Comparison of ENCODE assay signal across 15 cellular contexts in genomic region chr12:19525236-19525635, GRCh38.
"Had no signal": no experiment of that assay in that cellular context is flagged by ENCODE, and none has a peak within 500 bp of the region (broad histone marks: within the 10 kb centered on the region; RNA-seq: fewer than 3 reads in every experiment).

No MANE protein-coding gene starts in this region.

- H3K36me3 ChIP-seq: adrenal gland had no signal

- H3K27ac Mint-ChIP-seq: activated CD4-positive, alpha-beta T cell treated with anti-CD3 and anti-CD28 coated beads, Interleukin-2, amount 10 ng/mL, durations not matched to agents 24 days and 14 days; T-cell had no signal

- ATAC-seq: body of pancreas, esophagus mucosa, left colon, right cardiac atrium, T-cell had no signal

- H3K4me3 ChIP-seq: adrenal gland, body of pancreas, lung, upper lobe of left lung had no signal

- H3K27me3 ChIP-seq: adrenal gland, body of pancreas, upper lobe of left lung had no signal

- H3K27ac ChIP-seq: adrenal gland, body of pancreas, upper lobe of left lung had no signal

- H3K4me1 ChIP-seq: body of pancreas had no signal

- H3K9me3 ChIP-seq: adrenal gland, body of pancreas, upper lobe of left lung had no signal

- H3K9me3 Mint-ChIP-seq: activated CD4-positive, alpha-beta T cell treated with anti-CD3 and anti-CD28 coated beads, Interleukin-2, amount 10 ng/mL, durations not matched to agents 24 days and 14 days; central memory CD8-positive, alpha-beta T cell; naive B cell; T-cell had no signal

- H3K27me3 Mint-ChIP-seq: activated CD4-positive, alpha-beta T cell treated with anti-CD3 and anti-CD28 coated beads, Interleukin-2, amount 10 ng/mL, durations not matched to agents 24 days and 14 days; central memory CD8-positive, alpha-beta T cell; naive B cell; T-cell had no signal

- H3K4me3 Mint-ChIP-seq: activated CD4-positive, alpha-beta T cell treated with anti-CD3 and anti-CD28 coated beads, Interleukin-2, amount 10 ng/mL, durations not matched to agents 24 days and 14 days; central memory CD8-positive, alpha-beta T cell; naive B cell; T-cell had no signal

- DNase-seq: activated CD4-positive, alpha-beta T cell treated with anti-CD3 and anti-CD28 coated beads, Interleukin-2, amount 10 ng/mL, durations not matched to agents 24 days and 14 days; activated gamma-delta T cell; adrenal gland; body of pancreas; glutamatergic neuron; left colon; naive B cell; posterior cingulate gyrus; right cardiac atrium; stimulated activated naive CD4-positive, alpha-beta T cell treated with Interleukin-2 at 50 U/mL for 16 hours; T-cell; upper lobe of left lung had no signal
